1 cellular context compared by ENCODE assay signal in the genomic region with DNA sequence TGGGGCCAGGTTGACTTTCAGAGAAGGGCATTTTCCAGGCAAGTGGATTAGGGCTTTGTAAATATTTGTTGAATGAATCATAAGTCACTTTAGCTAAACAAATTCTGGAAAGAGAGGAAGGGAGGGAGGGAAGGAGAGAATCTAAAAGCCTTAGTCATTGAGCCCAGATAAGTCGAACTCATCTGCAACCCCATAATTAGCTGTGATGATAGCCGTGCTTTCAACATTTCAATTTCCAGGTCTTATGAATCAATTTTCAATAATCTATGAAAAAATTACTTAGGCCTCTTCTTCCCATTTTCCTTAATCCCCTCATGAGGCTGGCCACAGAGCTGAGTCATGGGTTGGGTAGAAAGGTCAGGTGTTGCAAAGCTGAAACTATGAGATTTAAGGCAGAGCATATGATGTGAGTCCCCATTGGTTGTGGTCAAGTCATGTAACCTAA.
TF ChIP-seq lines count a peak whose summit lies in the region.

No MANE protein-coding gene starts in this region.

TF ChIP-seq in HEK293, 187 proteins besides CTCF, POLR2A, EP300 and RAD21 (continued from another document):
- TF ChIP-seq, protein P1, sequence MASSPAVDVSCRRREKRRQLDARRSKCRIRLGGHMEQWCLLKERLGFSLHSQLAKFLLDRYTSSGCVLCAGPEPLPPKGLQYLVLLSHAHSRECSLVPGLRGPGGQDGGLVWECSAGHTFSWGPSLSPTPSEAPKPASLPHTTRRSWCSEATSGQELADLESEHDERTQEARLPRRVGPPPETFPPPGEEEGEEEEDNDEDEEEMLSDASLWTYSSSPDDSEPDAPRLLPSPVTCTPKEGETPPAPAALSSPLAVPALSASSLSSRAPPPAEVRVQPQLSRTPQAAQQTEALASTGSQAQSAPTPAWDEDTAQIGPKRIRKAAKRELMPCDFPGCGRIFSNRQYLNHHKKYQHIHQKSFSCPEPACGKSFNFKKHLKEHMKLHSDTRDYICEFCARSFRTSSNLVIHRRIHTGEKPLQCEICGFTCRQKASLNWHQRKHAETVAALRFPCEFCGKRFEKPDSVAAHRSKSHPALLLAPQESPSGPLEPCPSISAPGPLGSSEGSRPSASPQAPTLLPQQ (tag by site-specific recombination; IDR thresholded peaks at IDR 0.05): peak; percentile 33; the same call in 1 of the 2 replicates
- peak; percentile 74; the same call in 1 of the 2 replicates for TF ChIP-seq SP7 (tag by site-specific recombination; IDR thresholded peaks at IDR 0.05)
- no peak for TF ChIP-seq ZNF639 (tag by site-specific recombination; IDR thresholded peaks at IDR 0.05)
- TF ChIP-seq ZFP37 (tag by site-specific recombination; IDR thresholded peaks at IDR 0.05): 0 out of 2 replicates have a peak, but pooled peaks have one; percentile 56
- no peak for TF ChIP-seq OSR2 (tag by site-specific recombination; IDR thresholded peaks at IDR 0.05)
